Comparison of ENCODE assay signal across 8 cellular contexts in genomic region chr17:3724373-3725077, GRCh38. TPM values are rescaled to one million over a fixed set of nuclear protein-coding genes. Genes with fewer than 3 reads are reported as not detected.
A peak's percentile ranks its signal among the peaks of the same experiment; 100 is the strongest.
DNase-seq lines count a peak whose midpoint lies in the region; ATAC-seq and TF ChIP-seq lines count a peak whose summit lies in the region.

No MANE protein-coding gene starts in this region.

- H3K36me3 ChIP-seq in CD4-positive, CD25-positive, alpha-beta regulatory T cell (ENCODE audit: control insufficient read depth, insufficient read depth, low read length), result peaks cover 3% of the 10 kb centered on the region
- H3K36me3 ChIP-seq in colonic mucosa, result no peaks in the 10 kb centered on the region

- no peaks in the 10 kb centered on the region for H3K27me3 ChIP-seq in CD4-positive, CD25-positive, alpha-beta regulatory T cell (ENCODE audit: control insufficient read depth, insufficient read depth, low read length)
- H3K27me3 ChIP-seq in colonic mucosa, result no peaks in the 10 kb centered on the region

- peak overlapping the region in 2 of 3 donors; percentile 72 to 85 for H3K27ac Mint-ChIP-seq in CD4-positive, CD25-positive, alpha-beta regulatory T cell
- H3K27ac Mint-ChIP-seq in IgD-negative memory B cell (peak overlapping the region; percentile 47 to 66 (median 57)), nephron progenitor cell (peak overlapping the region; percentile 89)

- no peak for ATAC-seq in CD4-positive, CD25-positive, alpha-beta regulatory T cell (ENCODE audit: low read depth in 2 of 2)
- no peak for ATAC-seq in HG02840 (IDR thresholded peaks at IDR 0.05; ENCODE audit: low FRiP score, unreplicated experiment)

- peaks cover 4 to 48% (median 30%) of the 10 kb centered on the region in 4 donors for H3K4me1 Mint-ChIP-seq in CD4-positive, CD25-positive, alpha-beta regulatory T cell
- H3K4me1 Mint-ChIP-seq in IgD-negative memory B cell, result peaks cover 38 to 49% (median 42%) of the 10 kb centered on the region in 3 donors
- peaks cover 35% of the 10 kb centered on the region for H3K4me1 Mint-ChIP-seq in nephron progenitor cell

- no peak for TF ChIP-seq CTCF in colonic mucosa (IDR thresholded peaks at IDR 0.05)
- no peak for TF ChIP-seq CTCF in nephron progenitor cell (IDR thresholded peaks at IDR 0.05)

- no peaks in the 10 kb centered on the region for H3K9me3 Mint-ChIP-seq in CD4-positive, CD25-positive, alpha-beta regulatory T cell
- H3K9me3 Mint-ChIP-seq in IgD-negative memory B cell (no peaks in the 10 kb centered on the region), nephron progenitor cell (no peaks in the 10 kb centered on the region)

- intact Hi-C loops in colonic mucosa (cut with DNase I), result no loop called here

- DNase-seq in CD4-positive, CD25-positive, alpha-beta regulatory T cell, result no peak
- DNase-seq in colonic mucosa (no peak), nephron progenitor cell (no peak), COLO829 (ENCODE audit: low spot score) (no peak), cerebellum (ENCODE audit: low spot score) (no peak), hippocampal formation (lab: John Stamatoyannopoulos, UW) (no peak)

- no peaks in the 10 kb centered on the region for H3K27me3 Mint-ChIP-seq in CD4-positive, CD25-positive, alpha-beta regulatory T cell
- H3K27me3 Mint-ChIP-seq in IgD-negative memory B cell (no peaks in the 10 kb centered on the region), nephron progenitor cell (ENCODE audit: low read depth, poor library complexity) (no peaks in the 10 kb centered on the region)

- peaks cover 3% of the 10 kb centered on the region for H3K36me3 Mint-ChIP-seq in CD4-positive, CD25-positive, alpha-beta regulatory T cell
- H3K36me3 Mint-ChIP-seq in IgD-negative memory B cell (peaks cover 2% of the 10 kb centered on the region), nephron progenitor cell (ENCODE audit: low read depth) (peaks cover 39% of the 10 kb centered on the region)

- peak overlapping the region; percentile 89 to 98 (median 93) for H3K4me3 Mint-ChIP-seq in CD4-positive, CD25-positive, alpha-beta regulatory T cell
- peak overlapping the region; percentile 88 to 95 (median 94) for H3K4me3 Mint-ChIP-seq in IgD-negative memory B cell
- peak overlapping the region; percentile 85 for H3K4me3 Mint-ChIP-seq in nephron progenitor cell

- peak overlapping the region; percentile 84 to 93 for H3K9ac ChIP-seq in colonic mucosa (ENCODE audit: low read depth in 2 of 2, low read length in 2 of 2)

- H3K27ac ChIP-seq in CD4-positive, CD25-positive, alpha-beta regulatory T cell (ENCODE audit: insufficient read depth, low read length, poor library complexity, severe bottlenecking), result no peak overlapping the region
- H3K27ac ChIP-seq in colonic mucosa, result no peak overlapping the region

- H3K9me3 ChIP-seq in CD4-positive, CD25-positive, alpha-beta regulatory T cell (ENCODE audit: control insufficient read depth in 2 of 2, low read length in 2 of 2), result no peaks in the 10 kb centered on the region
- H3K9me3 ChIP-seq in colonic mucosa, result no peaks in the 10 kb centered on the region

- peaks cover 26% of the 10 kb centered on the region for H3K4me1 ChIP-seq in CD4-positive, CD25-positive, alpha-beta regulatory T cell (ENCODE audit: control insufficient read depth, insufficient read depth, low read length, poor library complexity, severe bottlenecking)
- peaks cover 4% of the 10 kb centered on the region for H3K4me1 ChIP-seq in colonic mucosa

- peak overlapping the region; percentile 9 for H3K4me3 ChIP-seq in CD4-positive, CD25-positive, alpha-beta regulatory T cell (ENCODE audit: low read depth, low read length)
- peak overlapping the region; percentile 95 for H3K4me3 ChIP-seq in colonic mucosa

RNA-seq across cellular contexts. Expression of gene HASPIN, which starts 0.8 kb away (rescaled TPM):
- total RNA-seq in CD4-positive, CD25-positive, alpha-beta regulatory T cell, result 0.27 TPM
- under 1 TPM; 0.07 to 0.53 (median 0.34) TPM for polyA plus RNA-seq in CD4-positive, CD25-positive, alpha-beta regulatory T cell
- 0.34 TPM for polyA plus RNA-seq in IgD-negative memory B cell
- 10 to 100 TPM in 1 of 2 donors, 1 to 10 TPM in 1; 2.6 to 13.2 TPM for total RNA-seq in colonic mucosa
- 2.6 TPM for total RNA-seq in cerebellum

RNA-seq across cellular contexts. Expression of gene P2RX5, which starts 28.6 kb away (rescaled TPM):
- 16.7 TPM for total RNA-seq in CD4-positive, CD25-positive, alpha-beta regulatory T cell
- polyA plus RNA-seq in CD4-positive, CD25-positive, alpha-beta regulatory T cell, result 10 to 100 TPM; 11.8 to 21.0 (median 14.5) TPM
- polyA plus RNA-seq in IgD-negative memory B cell, result 764 TPM
- total RNA-seq in colonic mucosa, result 1 to 10 TPM in 1 of 2 donors, under 1 TPM in 1; 0.93 to 1.5 TPM
- total RNA-seq in cerebellum, result 3.5 TPM

RNA-seq across cellular contexts. Expression of gene EMC6, which starts 55.9 kb away (rescaled TPM):
- total RNA-seq in CD4-positive, CD25-positive, alpha-beta regulatory T cell, result 27.2 TPM
- 100 to 1,000 TPM; 112 to 125 (median 117) TPM for polyA plus RNA-seq in CD4-positive, CD25-positive, alpha-beta regulatory T cell
- 81.8 TPM for polyA plus RNA-seq in IgD-negative memory B cell
- 10 to 100 TPM; 38.1 to 61.2 TPM for total RNA-seq in colonic mucosa
- total RNA-seq in cerebellum, result 10.0 TPM

RNA-seq across cellular contexts. Expression of gene TAX1BP3, which starts 56.1 kb away (rescaled TPM):
- total RNA-seq in CD4-positive, CD25-positive, alpha-beta regulatory T cell, result 14.9 TPM
- 10 to 100 TPM; 33.2 to 43.6 (median 35.7) TPM for polyA plus RNA-seq in CD4-positive, CD25-positive, alpha-beta regulatory T cell
- 72.1 TPM for polyA plus RNA-seq in IgD-negative memory B cell
- total RNA-seq in colonic mucosa (100 to 1,000 TPM; 148 to 195 TPM), cerebellum (17.6 TPM)
